In the genomic region with DNA sequence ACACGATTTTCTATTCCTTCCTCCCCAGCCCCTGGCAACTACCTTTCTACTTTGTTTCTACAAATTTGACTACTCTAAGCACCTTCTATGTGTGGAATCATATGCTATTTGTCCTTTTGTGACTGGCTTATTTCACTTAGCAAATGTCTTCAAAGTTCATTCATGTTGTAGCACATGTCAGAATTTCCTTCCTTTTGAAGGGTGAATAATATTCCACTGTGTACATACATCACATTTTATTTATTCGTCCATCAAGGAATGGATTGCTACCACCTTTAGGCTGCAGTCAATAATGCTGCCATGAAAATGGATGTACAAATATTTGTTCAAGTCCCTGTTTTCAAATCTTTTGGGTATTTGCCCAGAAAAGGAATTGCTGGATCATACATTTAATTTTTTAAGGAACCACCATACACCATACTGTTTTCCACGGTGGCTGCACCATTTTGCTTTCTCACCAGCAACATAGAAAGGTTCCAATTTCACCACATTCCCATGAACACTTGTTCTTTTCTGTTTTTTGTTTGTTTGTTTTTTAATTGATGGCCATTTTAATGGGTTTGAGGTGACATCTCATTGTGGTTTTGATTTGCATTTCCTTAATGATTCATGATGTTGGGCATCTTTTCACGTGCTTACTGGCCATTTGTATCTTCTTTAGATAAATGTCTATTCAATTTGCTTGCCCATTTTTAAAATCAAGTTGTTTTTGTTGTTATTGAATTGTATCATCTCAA, we compare ENCODE assay signal across 28 cellular contexts. TPM values are rescaled to one million over a fixed set of nuclear protein-coding genes. Genes with fewer than 3 reads are reported as not detected.
"Had no signal": no experiment of that assay in that cellular context is flagged by ENCODE, and none has a peak within 500 bp of the region (broad histone marks: within the 10 kb centered on the region; RNA-seq: fewer than 3 reads in every experiment).

No MANE protein-coding gene starts in this region.

- H3K36me3 Mint-ChIP-seq: activated naive CD4-positive, alpha-beta T cell treated with anti-CD3 and anti-CD28 coated beads, Interleukin-2, amount 50 U/mL, for 24 hours; brain; WTC11 had no signal

- H3K4me1 Mint-ChIP-seq: activated naive CD4-positive, alpha-beta T cell treated with anti-CD3 and anti-CD28 coated beads, Interleukin-2, amount 50 U/mL, for 24 hours; brain had no signal

- H3K36me3 ChIP-seq: MG63, Peyer's patch, SJSA1 had no signal

- DNase-seq: activated CD4-positive, alpha-beta T cell treated with anti-CD3 and anti-CD28 coated beads for 48 hours; activated CD4-positive, alpha-beta T cell treated with anti-CD3 and anti-CD28 coated beads, Interleukin-2, amount 50 U/mL, for 4 hours; activated CD4-positive, CD25-positive, alpha-beta regulatory T cell treated with anti-CD3 and anti-CD28 coated beads, Interleukin-2, amount 50 U/mL, for 72 hours; activated CD8-positive, alpha-beta T cell treated with anti-CD3 and anti-CD28 coated beads, Interleukin-2, amount 10 ng/mL, durations not matched to agents 7 days and 5 days; activated naive CD4-positive, alpha-beta T cell; activated T-cell treated with anti-CD3 and anti-CD28 coated beads, Interleukin-2, amount 50 U/mL, for 1 hour; amygdala; MG63; MV-4-11; NCI-H1092 treated with DMSO at 0.1 percent for 48 hours; NCI-H1417 treated with DMSO at 0.1 percent for 48 hours; NCI-H1694; NCI-H2029; NCI-H510A treated with DMSO at 0.1 percent for 48 hours; NCI-H69; NK-92 treated with Interleukin-12 subunit alpha and Interleukin-12 subunit beta, amount 100 ng/mL, for 24 hours; OCI-M1; Right ventricle myocardium superior; SW 1271 had no signal

- ATAC-seq: activated CD8-positive, alpha-beta T cell treated with anti-CD3 and anti-CD28 coated beads, Interleukin-2, amount 10 ng/mL, durations not matched to agents 7 days and 5 days; WTC11 had no signal

- H3K27me3 Mint-ChIP-seq: activated naive CD4-positive, alpha-beta T cell treated with anti-CD3 and anti-CD28 coated beads, Interleukin-2, amount 50 U/mL, for 24 hours; brain had no signal

- H3K9me3 Mint-ChIP-seq: activated naive CD4-positive, alpha-beta T cell treated with anti-CD3 and anti-CD28 coated beads, Interleukin-2, amount 50 U/mL, for 24 hours; T-helper 2 cell treated with Interferon-gamma antibody and Interleukin-4, amounts not matched to agents 5 μg/mL and 100 μg/mL, for 36 hours had no signal

- H3K4me3 Mint-ChIP-seq: activated CD8-positive, alpha-beta T cell treated with anti-CD3 and anti-CD28 coated beads, Interleukin-2, amount 10 ng/mL, durations not matched to agents 7 days and 5 days; activated naive CD4-positive, alpha-beta T cell treated with anti-CD3 and anti-CD28 coated beads, Interleukin-2, amount 50 U/mL, for 24 hours; T-helper 2 cell treated with Interferon-gamma antibody and Interleukin-4, amounts not matched to agents 5 μg/mL and 100 μg/mL, for 36 hours; WTC11 had no signal

- H3K4me3 ChIP-seq: MG63, Peyer's patch, SJSA1 had no signal

- H3K27ac ChIP-seq: RWPE1, SJSA1 had no signal

- FAIRE-seq: astrocyte had no signal

- H3K27ac Mint-ChIP-seq: activated CD8-positive, alpha-beta T cell treated with anti-CD3 and anti-CD28 coated beads, Interleukin-2, amount 10 ng/mL, durations not matched to agents 7 days and 5 days; activated naive CD4-positive, alpha-beta T cell treated with anti-CD3 and anti-CD28 coated beads, Interleukin-2, amount 50 U/mL, for 24 hours; T-helper 2 cell treated with Interferon-gamma antibody and Interleukin-4, amounts not matched to agents 5 μg/mL and 100 μg/mL, for 36 hours; WTC11 had no signal

- H3K27me3 ChIP-seq: MG63, Peyer's patch, SJSA1 had no signal

- H3K9me3 ChIP-seq: MG63, Peyer's patch, SJSA1 had no signal

RNA-seq across cellular contexts. Expression of gene PDZK1, which starts 3.3 kb away (rescaled TPM):
- total RNA-seq: Right ventricle myocardium superior had no signal

RNA-seq across cellular contexts. Expression of gene CD160, which starts 8.8 kb away (rescaled TPM):
- total RNA-seq: astrocyte, LHCN-M2, Right ventricle myocardium superior, WTC11 had no signal
